8 cellular contexts compared by ENCODE assay signal in the genomic region with DNA sequence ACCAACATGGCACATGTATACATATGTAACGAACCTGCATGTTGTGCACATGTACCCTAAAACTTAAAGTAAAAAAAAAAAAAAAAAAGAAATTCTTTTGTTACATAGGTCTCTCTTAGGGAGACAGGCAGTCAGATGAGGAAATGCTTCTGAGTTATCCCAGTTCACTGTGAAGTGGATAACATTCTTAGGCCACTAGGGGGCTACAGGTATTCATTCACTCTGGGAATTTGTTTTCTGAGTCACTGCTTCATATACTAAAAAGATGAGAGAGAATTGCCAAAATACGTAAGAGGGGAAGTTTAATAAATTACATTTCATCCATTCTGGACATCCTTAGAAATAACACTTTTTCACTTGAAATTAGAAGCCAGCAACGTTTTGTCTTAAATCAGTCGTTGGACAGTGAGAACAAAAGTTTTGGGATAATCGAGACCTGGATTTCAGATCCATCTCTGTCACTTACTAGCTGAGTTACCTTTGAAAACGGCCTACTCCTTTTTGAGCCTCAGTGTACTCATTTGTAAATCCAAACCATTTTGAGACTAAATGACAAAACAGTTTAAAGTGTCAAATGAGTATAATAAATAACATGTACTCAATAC.
DNase-seq lines count a peak whose midpoint lies in the region; ATAC-seq and TF ChIP-seq lines count a peak whose summit lies in the region.

No MANE protein-coding gene starts in this region.

- H3K27ac Mint-ChIP-seq in GM23338: no peak overlapping the region
- H3K27ac Mint-ChIP-seq in activated T-helper 17 cell treated with anti-CD3 and anti-CD28 coated beads, Interleukin-2, amount 50 U/mL, for 72 hours: no peak overlapping the region
- H3K27ac Mint-ChIP-seq in CD8-positive, alpha-beta memory T cell: no peak overlapping the region

- H3K4me3 Mint-ChIP-seq in GM23338: no peak overlapping the region
- H3K4me3 Mint-ChIP-seq in activated T-helper 17 cell treated with anti-CD3 and anti-CD28 coated beads, Interleukin-2, amount 50 U/mL, for 72 hours: no peak overlapping the region
- H3K4me3 Mint-ChIP-seq in CD8-positive, alpha-beta memory T cell: no peak overlapping the region

- TF ChIP-seq CTCF in GM23338 (conservative IDR thresholded peaks at IDR 0.05; ENCODE audit: low read depth in 2 of 2): peak; percentile 64 to 85

- CTCF ChIA-PET in CD8-positive, alpha-beta memory T cell (lab: Charles Lee): no interaction called here

- H3K9me3 Mint-ChIP-seq in GM23338: peaks cover 30% of the 10 kb centered on the region
- no peaks in the 10 kb centered on the region for H3K9me3 Mint-ChIP-seq in activated T-helper 17 cell treated with anti-CD3 and anti-CD28 coated beads, Interleukin-2, amount 50 U/mL, for 72 hours
- peaks cover 0 to 2% (median 0%) of the 10 kb centered on the region in 5 donors for H3K9me3 Mint-ChIP-seq in CD8-positive, alpha-beta memory T cell

- peaks cover 8% of the 10 kb centered on the region for H3K27me3 Mint-ChIP-seq in GM23338 (ENCODE audit: insufficient read depth, low read depth, poor library complexity)
- H3K27me3 Mint-ChIP-seq in activated T-helper 17 cell treated with anti-CD3 and anti-CD28 coated beads, Interleukin-2, amount 50 U/mL, for 72 hours: no peaks in the 10 kb centered on the region
- H3K27me3 Mint-ChIP-seq in CD8-positive, alpha-beta memory T cell: peaks cover 0 to 4% of the 10 kb centered on the region in 2 donors

- H3K4me3 ChIP-seq in GM23338: no peak overlapping the region
- no peak overlapping the region for H3K4me3 ChIP-seq in CD8-positive, alpha-beta memory T cell (ENCODE audit: low read length)

- no peak overlapping the region for H3K4me2 ChIP-seq in GM23338

- H3F3A ChIP-seq in GM23338 (replicated peaks; ENCODE audit: low read depth): no peaks in the 10 kb centered on the region

- no peaks in the 10 kb centered on the region for H3K79me2 ChIP-seq in GM23338 (replicated peaks; ENCODE audit: insufficient read depth)

- 0 out of 2 replicates have a peak, but pooled peaks cover 3% of the 10 kb centered on the region for H3K9me2 ChIP-seq in GM23338 (ENCODE audit: insufficient read depth)

- no peak overlapping the region for H3K27ac ChIP-seq in GM23338 (ENCODE audit: low read depth)
- no peak overlapping the region for H3K27ac ChIP-seq in CD8-positive, alpha-beta memory T cell (ENCODE audit: low read depth, low read length)

- H3K36me3 Mint-ChIP-seq in GM23338 (ENCODE audit: low read depth): peaks cover 31% of the 10 kb centered on the region
- H3K36me3 Mint-ChIP-seq in activated T-helper 17 cell treated with anti-CD3 and anti-CD28 coated beads, Interleukin-2, amount 50 U/mL, for 72 hours (ENCODE audit: low read depth): no peaks in the 10 kb centered on the region
- H3K36me3 Mint-ChIP-seq in CD8-positive, alpha-beta memory T cell: no peaks in the 10 kb centered on the region

- POLR2A ChIA-PET in CD8-positive, alpha-beta memory T cell (lab: Charles Lee): no interaction called here

- no peaks in the 10 kb centered on the region for H3K4me1 ChIP-seq in GM23338 (ENCODE audit: insufficient read depth)
- no peaks in the 10 kb centered on the region for H3K4me1 ChIP-seq in CD8-positive, alpha-beta memory T cell (ENCODE audit: insufficient read depth, low read length)

- peaks cover 7% of the 10 kb centered on the region for H3K36me3 ChIP-seq in GM23338 (ENCODE audit: insufficient read depth)
- no peaks in the 10 kb centered on the region for H3K36me3 ChIP-seq in CD8-positive, alpha-beta memory T cell (ENCODE audit: insufficient read depth, low read length)

- H3K9me3 ChIP-seq in CD8-positive, alpha-beta memory T cell (ENCODE audit: low read length): no peaks in the 10 kb centered on the region

- no peak overlapping the region for H2AFZ ChIP-seq in GM23338

- H3K27me3 ChIP-seq in GM23338 (ENCODE audit: insufficient read depth): no peaks in the 10 kb centered on the region
- H3K27me3 ChIP-seq in CD8-positive, alpha-beta memory T cell (ENCODE audit: insufficient read depth, low read length, poor library complexity, severe bottlenecking): no peaks in the 10 kb centered on the region

- ATAC-seq in GM23338: peak; percentile 77
- no peak for ATAC-seq in activated T-helper 17 cell treated with anti-CD3 and anti-CD28 coated beads, Interleukin-2, amount 50 U/mL, for 72 hours (replicated peaks)

- H3K4me1 Mint-ChIP-seq in GM23338: no peaks in the 10 kb centered on the region
- no peaks in the 10 kb centered on the region for H3K4me1 Mint-ChIP-seq in activated T-helper 17 cell treated with anti-CD3 and anti-CD28 coated beads, Interleukin-2, amount 50 U/mL, for 72 hours
- no peaks in the 10 kb centered on the region for H3K4me1 Mint-ChIP-seq in CD8-positive, alpha-beta memory T cell

- no peaks in the 10 kb centered on the region for H4K20me1 ChIP-seq in GM23338 (replicated peaks; ENCODE audit: insufficient read depth)

- DNase-seq in GM03348 (ENCODE audit: low spot score): peak; percentile 70
- DNase-seq in GM23338 (ENCODE audit: low spot score): peak; percentile 80
- DNase-seq in NAMALWA (ENCODE audit: low spot score): peak; percentile 54
- DNase-seq in amniotic epithelial cell (ENCODE audit: low read depth): peak; percentile 74
- DNase-seq in kidney tubule cell (ENCODE audit: low spot score): peak; percentile 71
- DNase-seq in stimulated activated naive CD4-positive, alpha-beta T cell treated with Interleukin-2 at 50 U/mL for 16 hours (lab: John Stamatoyannopoulos, UW): no peak
- DNase-seq in CD8-positive, alpha-beta memory T cell: no peak

TF ChIP-seq in GM23338, 12 proteins besides CTCF, POLR2A, EP300 and RAD21:
- TF ChIP-seq STAT1 (IDR thresholded peaks at IDR 0.05; ENCODE audit: unreplicated experiment): no peak
- TF ChIP-seq EZH2phosphoT487 (IDR thresholded peaks at IDR 0.05; ENCODE audit: unreplicated experiment): no peak
- no peak for TF ChIP-seq POLR2AphosphoS5 (IDR thresholded peaks at IDR 0.05; ENCODE audit: low read depth)
- TF ChIP-seq, protein P1, sequence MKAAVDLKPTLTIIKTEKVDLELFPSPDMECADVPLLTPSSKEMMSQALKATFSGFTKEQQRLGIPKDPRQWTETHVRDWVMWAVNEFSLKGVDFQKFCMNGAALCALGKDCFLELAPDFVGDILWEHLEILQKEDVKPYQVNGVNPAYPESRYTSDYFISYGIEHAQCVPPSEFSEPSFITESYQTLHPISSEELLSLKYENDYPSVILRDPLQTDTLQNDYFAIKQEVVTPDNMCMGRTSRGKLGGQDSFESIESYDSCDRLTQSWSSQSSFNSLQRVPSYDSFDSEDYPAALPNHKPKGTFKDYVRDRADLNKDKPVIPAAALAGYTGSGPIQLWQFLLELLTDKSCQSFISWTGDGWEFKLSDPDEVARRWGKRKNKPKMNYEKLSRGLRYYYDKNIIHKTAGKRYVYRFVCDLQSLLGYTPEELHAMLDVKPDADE (IDR thresholded peaks at IDR 0.05): no peak
- TF ChIP-seq ZNF114 (CRISPR knock-in tag; IDR thresholded peaks at IDR 0.05): no peak

Comparison
In these comparisons a context has a peak if more than half of its experiments do, and no peak if none do; other contexts are left out.
1. DNase-seq: peak in GM03348 (single experiment), GM23338 (single experiment), NAMALWA (single experiment), amniotic epithelial cell (single experiment) and kidney tubule cell (single experiment); none in stimulated activated naive CD4-positive, alpha-beta T cell treated with Interleukin-2 at 50 U/mL for 16 hours (single experiment) and CD8-positive, alpha-beta memory T cell (0 of 5).